In the genomic region with DNA sequence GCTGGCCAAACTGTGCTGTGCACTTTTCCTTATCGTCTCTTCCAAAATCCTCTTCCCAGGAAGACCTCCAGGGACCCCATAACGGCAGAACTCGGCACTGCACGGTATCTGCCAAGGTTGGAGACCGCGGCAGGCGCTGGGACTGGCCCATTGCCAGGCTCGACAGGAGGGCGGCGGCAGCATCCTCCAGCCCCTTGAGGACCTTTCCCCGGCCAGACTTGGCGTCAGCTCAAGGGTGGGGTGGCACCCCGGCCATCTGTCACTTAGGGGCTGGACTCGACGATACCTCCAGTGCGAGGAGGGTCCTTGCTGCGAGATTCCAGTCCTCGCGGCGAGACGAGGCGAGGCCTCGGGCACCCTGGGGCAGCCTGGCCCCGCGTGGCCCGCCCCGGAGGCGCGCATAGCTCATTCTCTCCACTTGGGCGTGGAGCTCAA, we compare ENCODE assay signal across 2 cellular contexts.
TF ChIP-seq lines count a peak whose summit lies in the region.

No MANE protein-coding gene starts in this region.

TF ChIP-seq in Ishikawa, 13 proteins besides CTCF, POLR2A, EP300 and RAD21:
- TF ChIP-seq, protein P1, sequence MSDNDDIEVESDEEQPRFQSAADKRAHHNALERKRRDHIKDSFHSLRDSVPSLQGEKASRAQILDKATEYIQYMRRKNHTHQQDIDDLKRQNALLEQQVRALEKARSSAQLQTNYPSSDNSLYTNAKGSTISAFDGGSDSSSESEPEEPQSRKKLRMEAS (IDR thresholded peaks at IDR 0.05), result peak; percentile 42; the same call in 1 of the 2 replicates
- TF ChIP-seq EGR1 (IDR thresholded peaks at IDR 0.05) (no peak), NFIC (IDR thresholded peaks at IDR 0.05) (peak; percentile 73)

TF ChIP-seq in HepG2, 621 proteins besides CTCF, POLR2A, EP300 and RAD21 (continues in another document):
- TF ChIP-seq, protein P2, sequence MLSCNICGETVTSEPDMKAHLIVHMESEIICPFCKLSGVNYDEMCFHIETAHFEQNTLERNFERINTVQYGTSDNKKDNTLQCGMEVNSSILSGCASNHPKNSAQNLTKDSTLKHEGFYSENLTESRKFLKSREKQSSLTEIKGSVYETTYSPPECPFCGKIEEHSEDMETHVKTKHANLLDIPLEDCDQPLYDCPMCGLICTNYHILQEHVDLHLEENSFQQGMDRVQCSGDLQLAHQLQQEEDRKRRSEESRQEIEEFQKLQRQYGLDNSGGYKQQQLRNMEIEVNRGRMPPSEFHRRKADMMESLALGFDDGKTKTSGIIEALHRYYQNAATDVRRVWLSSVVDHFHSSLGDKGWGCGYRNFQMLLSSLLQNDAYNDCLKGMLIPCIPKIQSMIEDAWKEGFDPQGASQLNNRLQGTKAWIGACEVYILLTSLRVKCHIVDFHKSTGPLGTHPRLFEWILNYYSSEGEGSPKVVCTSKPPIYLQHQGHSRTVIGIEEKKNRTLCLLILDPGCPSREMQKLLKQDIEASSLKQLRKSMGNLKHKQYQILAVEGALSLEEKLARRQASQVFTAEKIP (CRISPR knock-in tag; IDR thresholded peaks at IDR 0.05; ENCODE audit: borderline replicate concordance), result no peak
- no peak for TF ChIP-seq ZBTB21 (CRISPR knock-in tag; IDR thresholded peaks at IDR 0.05)
- TF ChIP-seq HHEX (CRISPR knock-in tag; IDR thresholded peaks at IDR 0.05), result no peak
- no peak for TF ChIP-seq ZBTB8A (CRISPR knock-in tag; IDR thresholded peaks at IDR 0.05; ENCODE audit: borderline replicate concordance, low read depth)
- TF ChIP-seq YEATS4 (CRISPR knock-in tag; IDR thresholded peaks at IDR 0.05; ENCODE audit: borderline replicate concordance), result no peak
- TF ChIP-seq KDM5A (IDR thresholded peaks at IDR 0.05; ENCODE audit: borderline replicate concordance, low read length), result no peak
- no peak for TF ChIP-seq ETV6 (CRISPR knock-in tag; conservative IDR thresholded peaks at IDR 0.05)
- TF ChIP-seq, protein P3, sequence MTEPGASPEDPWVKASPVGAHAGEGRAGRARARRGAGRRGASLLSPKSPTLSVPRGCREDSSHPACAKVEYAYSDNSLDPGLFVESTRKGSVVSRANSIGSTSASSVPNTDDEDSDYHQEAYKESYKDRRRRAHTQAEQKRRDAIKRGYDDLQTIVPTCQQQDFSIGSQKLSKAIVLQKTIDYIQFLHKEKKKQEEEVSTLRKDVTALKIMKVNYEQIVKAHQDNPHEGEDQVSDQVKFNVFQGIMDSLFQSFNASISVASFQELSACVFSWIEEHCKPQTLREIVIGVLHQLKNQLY (CRISPR knock-in tag; IDR thresholded peaks at IDR 0.05), result no peak
- no peak for TF ChIP-seq U2AF1 (optimal IDR thresholded peaks at IDR 0.05; ENCODE audit: low read depth, low read length)
- TF ChIP-seq, protein P4, sequence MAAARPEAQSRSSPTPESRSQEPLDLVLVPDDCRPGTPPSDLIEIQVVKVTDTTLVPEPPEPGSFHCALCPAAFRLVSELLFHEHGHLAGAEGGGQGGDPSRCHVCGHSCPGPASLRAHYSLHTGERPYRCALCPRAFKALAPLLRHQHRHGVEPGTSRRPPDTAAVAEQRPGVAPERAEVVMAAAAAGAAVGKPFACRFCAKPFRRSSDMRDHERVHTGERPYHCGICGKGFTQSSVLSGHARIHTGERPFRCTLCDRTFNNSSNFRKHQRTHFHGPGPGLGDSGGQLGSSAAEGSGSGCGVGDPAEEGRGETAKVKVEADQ (CRISPR knock-in tag; IDR thresholded peaks at IDR 0.05; ENCODE audit: borderline replicate concordance), result no peak
- TF ChIP-seq KMT2A (CRISPR knock-in tag; IDR thresholded peaks at IDR 0.05), result no peak
- TF ChIP-seq, protein P5, sequence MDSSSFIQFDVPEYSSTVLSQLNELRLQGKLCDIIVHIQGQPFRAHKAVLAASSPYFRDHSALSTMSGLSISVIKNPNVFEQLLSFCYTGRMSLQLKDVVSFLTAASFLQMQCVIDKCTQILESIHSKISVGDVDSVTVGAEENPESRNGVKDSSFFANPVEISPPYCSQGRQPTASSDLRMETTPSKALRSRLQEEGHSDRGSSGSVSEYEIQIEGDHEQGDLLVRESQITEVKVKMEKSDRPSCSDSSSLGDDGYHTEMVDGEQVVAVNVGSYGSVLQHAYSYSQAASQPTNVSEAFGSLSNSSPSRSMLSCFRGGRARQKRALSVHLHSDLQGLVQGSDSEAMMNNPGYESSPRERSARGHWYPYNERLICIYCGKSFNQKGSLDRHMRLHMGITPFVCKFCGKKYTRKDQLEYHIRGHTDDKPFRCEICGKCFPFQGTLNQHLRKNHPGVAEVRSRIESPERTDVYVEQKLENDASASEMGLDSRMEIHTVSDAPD (CRISPR knock-in tag; IDR thresholded peaks at IDR 0.05), result no peak
- TF ChIP-seq, protein P6, sequence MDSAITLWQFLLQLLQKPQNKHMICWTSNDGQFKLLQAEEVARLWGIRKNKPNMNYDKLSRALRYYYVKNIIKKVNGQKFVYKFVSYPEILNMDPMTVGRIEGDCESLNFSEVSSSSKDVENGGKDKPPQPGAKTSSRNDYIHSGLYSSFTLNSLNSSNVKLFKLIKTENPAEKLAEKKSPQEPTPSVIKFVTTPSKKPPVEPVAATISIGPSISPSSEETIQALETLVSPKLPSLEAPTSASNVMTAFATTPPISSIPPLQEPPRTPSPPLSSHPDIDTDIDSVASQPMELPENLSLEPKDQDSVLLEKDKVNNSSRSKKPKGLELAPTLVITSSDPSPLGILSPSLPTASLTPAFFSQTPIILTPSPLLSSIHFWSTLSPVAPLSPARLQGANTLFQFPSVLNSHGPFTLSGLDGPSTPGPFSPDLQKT (CRISPR knock-in tag; IDR thresholded peaks at IDR 0.05; ENCODE audit: borderline replicate concordance), result no peak
- no peak for TF ChIP-seq CREB1 (IDR thresholded peaks at IDR 0.05)
- no peak for TF ChIP-seq CREB1 (CRISPR knock-in tag; IDR thresholded peaks at IDR 0.05)
- no peak for TF ChIP-seq PCBP2 (optimal IDR thresholded peaks at IDR 0.05; ENCODE audit: low read depth, low read length, poor library complexity, severe bottlenecking)
- TF ChIP-seq ZBTB7A (CRISPR knock-in tag; IDR thresholded peaks at IDR 0.05), result no peak; the same call in 1 of the 2 replicates
- no peak for TF ChIP-seq EHMT2 (IDR thresholded peaks at IDR 0.05; ENCODE audit: borderline replicate concordance, low read depth, low read length)
- no peak for TF ChIP-seq TBX3 (IDR thresholded peaks at IDR 0.05; ENCODE audit: borderline replicate concordance)
- no peak for TF ChIP-seq ZEB1 (IDR thresholded peaks at IDR 0.05; ENCODE audit: insufficient replicate concordance, low read depth)
- TF ChIP-seq NCOA5 (CRISPR knock-in tag; IDR thresholded peaks at IDR 0.05), result no peak
- TF ChIP-seq, protein P7, sequence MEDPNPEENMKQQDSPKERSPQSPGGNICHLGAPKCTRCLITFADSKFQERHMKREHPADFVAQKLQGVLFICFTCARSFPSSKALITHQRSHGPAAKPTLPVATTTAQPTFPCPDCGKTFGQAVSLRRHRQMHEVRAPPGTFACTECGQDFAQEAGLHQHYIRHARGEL (CRISPR knock-in tag; IDR thresholded peaks at IDR 0.05), result no peak
- no peak for TF ChIP-seq ZSCAN22 (CRISPR knock-in tag; IDR thresholded peaks at IDR 0.05)
- TF ChIP-seq, protein P8, sequence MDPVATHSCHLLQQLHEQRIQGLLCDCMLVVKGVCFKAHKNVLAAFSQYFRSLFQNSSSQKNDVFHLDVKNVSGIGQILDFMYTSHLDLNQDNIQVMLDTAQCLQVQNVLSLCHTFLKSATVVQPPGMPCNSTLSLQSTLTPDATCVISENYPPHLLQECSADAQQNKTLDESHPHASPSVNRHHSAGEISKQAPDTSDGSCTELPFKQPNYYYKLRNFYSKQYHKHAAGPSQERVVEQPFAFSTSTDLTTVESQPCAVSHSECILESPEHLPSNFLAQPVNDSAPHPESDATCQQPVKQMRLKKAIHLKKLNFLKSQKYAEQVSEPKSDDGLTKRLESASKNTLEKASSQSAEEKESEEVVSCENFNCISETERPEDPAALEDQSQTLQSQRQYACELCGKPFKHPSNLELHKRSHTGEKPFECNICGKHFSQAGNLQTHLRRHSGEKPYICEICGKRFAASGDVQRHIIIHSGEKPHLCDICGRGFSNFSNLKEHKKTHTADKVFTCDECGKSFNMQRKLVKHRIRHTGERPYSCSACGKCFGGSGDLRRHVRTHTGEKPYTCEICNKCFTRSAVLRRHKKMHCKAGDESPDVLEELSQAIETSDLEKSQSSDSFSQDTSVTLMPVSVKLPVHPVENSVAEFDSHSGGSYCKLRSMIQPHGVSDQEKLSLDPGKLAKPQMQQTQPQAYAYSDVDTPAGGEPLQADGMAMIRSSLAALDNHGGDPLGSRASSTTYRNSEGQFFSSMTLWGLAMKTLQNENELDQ (CRISPR knock-in tag; IDR thresholded peaks at IDR 0.05; ENCODE audit: borderline replicate concordance), result no peak
- TF ChIP-seq, protein P9, sequence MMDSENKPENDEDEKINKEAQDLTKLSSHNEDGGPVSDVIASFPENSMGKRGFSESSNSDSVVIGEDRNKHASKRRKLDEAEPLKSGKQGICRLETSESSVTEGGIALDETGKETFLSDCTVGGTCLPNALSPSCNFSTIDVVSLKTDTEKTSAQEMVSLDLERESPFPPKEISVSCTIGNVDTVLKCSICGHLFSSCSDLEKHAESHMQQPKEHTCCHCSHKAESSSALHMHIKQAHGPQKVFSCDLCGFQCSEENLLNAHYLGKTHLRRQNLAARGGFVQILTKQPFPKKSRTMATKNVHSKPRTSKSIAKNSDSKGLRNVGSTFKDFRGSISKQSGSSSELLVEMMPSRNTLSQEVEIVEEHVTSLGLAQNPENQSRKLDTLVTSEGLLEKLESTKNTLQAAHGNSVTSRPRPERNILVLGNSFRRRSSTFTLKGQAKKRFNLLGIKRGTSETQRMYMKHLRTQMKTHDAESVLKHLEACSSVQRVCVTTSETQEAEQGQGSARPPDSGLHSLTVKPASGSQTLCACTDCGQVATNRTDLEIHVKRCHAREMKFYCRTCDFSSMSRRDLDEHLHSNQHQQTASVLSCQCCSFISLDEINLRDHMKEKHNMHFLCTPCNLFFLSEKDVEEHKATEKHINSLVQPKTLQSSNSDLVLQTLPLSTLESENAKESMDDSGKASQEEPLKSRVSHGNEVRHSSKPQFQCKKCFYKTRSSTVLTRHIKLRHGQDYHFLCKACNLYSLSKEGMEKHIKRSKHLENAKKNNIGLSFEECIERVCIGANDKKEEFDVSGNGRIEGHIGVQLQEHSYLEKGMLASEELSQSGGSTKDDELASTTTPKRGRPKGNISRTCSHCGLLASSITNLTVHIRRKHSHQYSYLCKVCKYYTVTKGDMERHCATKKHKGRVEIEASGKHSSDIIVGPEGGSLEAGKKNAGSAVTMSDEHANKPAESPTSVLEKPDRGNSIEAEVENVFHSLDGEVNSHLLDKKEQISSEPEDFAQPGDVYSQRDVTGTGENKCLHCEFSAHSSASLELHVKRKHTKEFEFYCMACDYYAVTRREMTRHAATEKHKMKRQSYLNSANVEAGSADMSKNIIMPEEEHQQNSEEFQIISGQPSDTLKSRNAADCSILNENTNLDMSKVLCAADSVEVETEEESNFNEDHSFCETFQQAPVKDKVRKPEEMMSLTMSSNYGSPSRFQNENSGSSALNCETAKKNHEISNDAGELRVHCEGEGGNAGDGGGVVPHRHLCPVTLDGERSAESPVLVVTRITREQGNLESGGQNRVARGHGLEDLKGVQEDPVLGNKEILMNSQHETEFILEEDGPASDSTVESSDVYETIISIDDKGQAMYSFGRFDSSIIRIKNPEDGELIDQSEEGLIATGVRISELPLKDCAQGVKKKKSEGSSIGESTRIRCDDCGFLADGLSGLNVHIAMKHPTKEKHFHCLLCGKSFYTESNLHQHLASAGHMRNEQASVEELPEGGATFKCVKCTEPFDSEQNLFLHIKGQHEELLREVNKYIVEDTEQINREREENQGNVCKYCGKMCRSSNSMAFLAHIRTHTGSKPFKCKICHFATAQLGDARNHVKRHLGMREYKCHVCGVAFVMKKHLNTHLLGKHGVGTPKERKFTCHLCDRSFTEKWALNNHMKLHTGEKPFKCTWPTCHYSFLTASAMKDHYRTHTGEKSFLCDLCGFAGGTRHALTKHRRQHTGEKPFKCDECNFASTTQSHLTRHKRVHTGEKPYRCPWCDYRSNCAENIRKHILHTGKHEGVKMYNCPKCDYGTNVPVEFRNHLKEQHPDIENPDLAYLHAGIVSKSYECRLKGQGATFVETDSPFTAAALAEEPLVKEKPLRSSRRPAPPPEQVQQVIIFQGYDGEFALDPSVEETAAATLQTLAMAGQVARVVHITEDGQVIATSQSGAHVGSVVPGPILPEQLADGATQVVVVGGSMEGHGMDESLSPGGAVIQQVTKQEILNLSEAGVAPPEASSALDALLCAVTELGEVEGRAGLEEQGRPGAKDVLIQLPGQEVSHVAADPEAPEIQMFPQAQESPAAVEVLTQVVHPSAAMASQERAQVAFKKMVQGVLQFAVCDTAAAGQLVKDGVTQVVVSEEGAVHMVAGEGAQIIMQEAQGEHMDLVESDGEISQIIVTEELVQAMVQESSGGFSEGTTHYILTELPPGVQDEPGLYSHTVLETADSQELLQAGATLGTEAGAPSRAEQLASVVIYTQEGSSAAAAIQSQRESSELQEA (CRISPR knock-in tag; IDR thresholded peaks at IDR 0.05; ENCODE audit: not compliant biosample characterization), result no peak
- no peak for TF ChIP-seq STAT5B (CRISPR knock-in tag; IDR thresholded peaks at IDR 0.05)
- no peak; the same call in 1 of the 2 replicates for TF ChIP-seq ZNF572 (CRISPR knock-in tag; IDR thresholded peaks at IDR 0.05)
- 0 out of 4 replicates have a peak, but pooled peaks of 1 of the 2 experiments have one; percentile 2 for TF ChIP-seq KLF16 (CRISPR knock-in tag; IDR thresholded peaks at IDR 0.05)
- TF ChIP-seq SPEN (CRISPR knock-in tag; IDR thresholded peaks at IDR 0.05; ENCODE audit: low read depth), result peak; percentile 30; the same call in 1 of the 2 replicates
- TF ChIP-seq, protein P10, sequence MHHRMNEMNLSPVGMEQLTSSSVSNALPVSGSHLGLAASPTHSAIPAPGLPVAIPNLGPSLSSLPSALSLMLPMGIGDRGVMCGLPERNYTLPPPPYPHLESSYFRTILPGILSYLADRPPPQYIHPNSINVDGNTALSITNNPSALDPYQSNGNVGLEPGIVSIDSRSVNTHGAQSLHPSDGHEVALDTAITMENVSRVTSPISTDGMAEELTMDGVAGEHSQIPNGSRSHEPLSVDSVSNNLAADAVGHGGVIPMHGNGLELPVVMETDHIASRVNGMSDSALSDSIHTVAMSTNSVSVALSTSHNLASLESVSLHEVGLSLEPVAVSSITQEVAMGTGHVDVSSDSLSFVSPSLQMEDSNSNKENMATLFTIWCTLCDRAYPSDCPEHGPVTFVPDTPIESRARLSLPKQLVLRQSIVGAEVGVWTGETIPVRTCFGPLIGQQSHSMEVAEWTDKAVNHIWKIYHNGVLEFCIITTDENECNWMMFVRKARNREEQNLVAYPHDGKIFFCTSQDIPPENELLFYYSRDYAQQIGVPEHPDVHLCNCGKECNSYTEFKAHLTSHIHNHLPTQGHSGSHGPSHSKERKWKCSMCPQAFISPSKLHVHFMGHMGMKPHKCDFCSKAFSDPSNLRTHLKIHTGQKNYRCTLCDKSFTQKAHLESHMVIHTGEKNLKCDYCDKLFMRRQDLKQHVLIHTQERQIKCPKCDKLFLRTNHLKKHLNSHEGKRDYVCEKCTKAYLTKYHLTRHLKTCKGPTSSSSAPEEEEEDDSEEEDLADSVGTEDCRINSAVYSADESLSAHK (CRISPR knock-in tag; IDR thresholded peaks at IDR 0.05; ENCODE audit: borderline replicate concordance), result no peak
- TF ChIP-seq ZNF7 (CRISPR knock-in tag; IDR thresholded peaks at IDR 0.05), result no peak
- no peak for TF ChIP-seq KDM3A (CRISPR knock-in tag; IDR thresholded peaks at IDR 0.05; ENCODE audit: low read depth)
- TF ChIP-seq RFXAP (CRISPR knock-in tag; IDR thresholded peaks at IDR 0.05; ENCODE audit: borderline replicate concordance), result no peak
